8 cellular contexts compared by ENCODE assay signal in genomic region chr19:45423589-45424190, GRCh38. TPM values are rescaled to one million over a fixed set of nuclear protein-coding genes. Genes with fewer than 3 reads are reported as not detected.
DNase-seq lines count a peak whose midpoint lies in the region; ATAC-seq, FAIRE-seq and TF ChIP-seq lines count a peak whose summit lies in the region.

Gene ERCC1 (minus strand): TSS chr19:45423917. CDS start chr19:45423374, 543 bp downstream.

- H3K4me1 ChIP-seq in GM12878 (ENCODE audit: control insufficient read depth, insufficient read depth, low read length) (peaks cover 35% of the 10 kb centered on the region), sigmoid colon (peaks cover 0 to 41% (median 23%) of the 10 kb centered on the region in 4 donors)

- H3K36me3 ChIP-seq in GM12878 (ENCODE audit: control insufficient read depth in 2 of 2, insufficient read depth in 2 of 2, low read length in 1 of 2): no peaks in the 10 kb centered on the region
- H3K36me3 ChIP-seq in sigmoid colon: peaks cover 0 to 26% (median 4%) of the 10 kb centered on the region in 4 donors

- in situ Hi-C loops in GM12878 (cut with MboI): no loop called here

- H3K4me3 ChIP-seq in GM12878: peak within 1 kb of the TSS; percentile 82
- peak within 1 kb of the TSS; percentile 55 to 73 (median 61) for H3K4me3 ChIP-seq in sigmoid colon

- H3K9ac ChIP-seq in GM12878 (ENCODE audit: control insufficient read depth, insufficient read depth, low read length): peak within 1 kb of the TSS; percentile 80

- no peak for TF ChIP-seq RAD21 in GM12878 (IDR thresholded peaks at IDR 0.05; ENCODE audit: insufficient read depth, low read depth, low read length)

- FAIRE-seq in GM12878 (lab: Jason Lieb, UNC): peak; percentile 91

- H3K27ac ChIP-seq in GM12878 (ENCODE audit: control insufficient read depth, insufficient read depth): peak within 1 kb of the TSS; percentile 91
- H3K27ac ChIP-seq in sigmoid colon: peak within 1 kb of the TSS; percentile 80 to 92 (median 90)

- H3K9me3 ChIP-seq in GM12878 (replicated peaks; ENCODE audit: control insufficient read depth, insufficient read depth, low read length) (no peaks in the 10 kb centered on the region), sigmoid colon (no peaks in the 10 kb centered on the region)

- H3K79me2 ChIP-seq in GM12878 (ENCODE audit: control insufficient read depth, insufficient read depth, low read length): peaks cover 16% of the 10 kb centered on the region

- TF ChIP-seq POLR2A in GM12878 (IDR thresholded peaks at IDR 0.05; ENCODE audit: low read depth, low read length) (peak; percentile 93), sigmoid colon (IDR thresholded peaks at IDR 0.05) (peak; percentile 28 to 73)

- WGBS in GM12878 (ENCODE audit: insufficient coverage, insufficient replicate concordance, low lambda C conversion rate, missing lambda C conversion rate): under 1% methylated on average over 35 of the region's 37 CpGs
- 1% methylated on average over 37 of the region's 37 CpGs for WGBS in sigmoid colon, 2 donors

- peak within 1 kb of the TSS; percentile 88 for H2AFZ ChIP-seq in GM12878 (ENCODE audit: control insufficient read depth, low read depth, low read length)

- peaks cover 4 to 5% of the 10 kb centered on the region in 2 donors for H3K27me3 Mint-ChIP-seq in T-cell

- BruUV-seq in GM12878 (replicated peaks; lab: Mats Ljungman, UMichigan): TSS peak; percentile 97

- DNase-seq in NK-92 treated with Interleukin-12 subunit alpha and Interleukin-12 subunit beta, amount 100 ng/mL, for 24 hours (lab: John Stamatoyannopoulos, UW): peak; percentile 97
- no peak for DNase-seq in NK-92 (lab: John Stamatoyannopoulos, UW; ENCODE audit: unreplicated experiment)
- peak; percentile 80 for DNase-seq in NCI-H1436 treated with DMSO at 0.1 percent for 48 hours (lab: John Stamatoyannopoulos, UW)
- DNase-seq in T-cell: peak in 15 of 34 experiments; percentile 17 to 78 (median 61)
- DNase-seq in GM12878 (ENCODE audit: low read depth, low spot score): peak; percentile 89
- peak; percentile 94 for DNase-seq in iPS DF 19.7 (ENCODE audit: low read depth, low spot score)
- DNase-seq in sigmoid colon: peak; percentile 98

- no peak for TF ChIP-seq EP300 in GM12878 (IDR thresholded peaks at IDR 0.05; ENCODE audit: borderline replicate concordance in 1 of 2, control insufficient read depth in 1 of 2, low read depth in 2 of 2, low read length in 2 of 2)
- TF ChIP-seq EP300 in sigmoid colon (IDR thresholded peaks at IDR 0.05): no peak

- no peak for TF ChIP-seq CTCF in GM12878 (IDR thresholded peaks at IDR 0.05 in 2 of 3, conservative IDR thresholded peaks at IDR 0.05 in 1 of 3; ENCODE audit: control insufficient read depth in 2 of 3, extremely low read depth in 1 of 3, insufficient read depth in 1 of 3, low read depth in 3 of 3, low read length in 3 of 3)
- TF ChIP-seq CTCF in sigmoid colon (IDR thresholded peaks at IDR 0.05): no peak

- POLR2A ChIA-PET in T-cell (lab: Charles Lee) (no interaction called here), GM12878 (lab: Charles Lee) (interaction anchor here (0.6 to 2.4 kb wide), 10 partner anchors 15 to 57 kb away, joined by 3 to 16 read pairs (median 4); partner anchors contain the start of gene PPP1R13L)

- H3K4me3 Mint-ChIP-seq in T-cell: peak within 1 kb of the TSS; percentile 94 to 99 (median 94)

- CTCF ChIA-PET in T-cell (lab: Charles Lee) (interaction anchor here in 1 of 2 donors (1.2 kb wide), 1 partner anchor 71 kb away, joined by 3 read pairs; no protein-coding TSS in a partner anchor), GM12878 (lab: Yijun Ruan, JAX) (interaction anchor here (0.6 to 3.0 kb wide), 8 partner anchors 16 to 82 kb away, joined by 3 to 25 read pairs (median 4); no protein-coding TSS in a partner anchor)

- H4K20me1 ChIP-seq in GM12878 (ENCODE audit: control insufficient read depth, insufficient read depth): no peaks in the 10 kb centered on the region

- intact Hi-C loops in GM12878 (cut with micrococcal nuclease; ENCODE audit: unreplicated experiment) (no loop called here), sigmoid colon (cut with DNase I) (loop anchor here (2.0 to 10.0 kb wide), 2 partner anchors 17 to 271 kb away; partner anchors contain the start of genes POLR1G, QPCTL and SNRPD2)

- H3K27ac Mint-ChIP-seq in T-cell: peak within 1 kb of the TSS; percentile 93 to 94

- ATAC-seq in HG02852 (IDR thresholded peaks at IDR 0.05; ENCODE audit: unreplicated experiment): peak; percentile 59
- ATAC-seq in T-cell (replicated peaks in 1 of 4): peak; percentile 63 to 84 (median 77)
- ATAC-seq in GM12878: peak; percentile 83

- H3K4me2 ChIP-seq in GM12878 (ENCODE audit: control insufficient read depth, insufficient read depth): peak within 1 kb of the TSS; percentile 99

- peaks cover 9% of the 10 kb centered on the region for H3K36me3 Mint-ChIP-seq in T-cell

- SMC1A ChIA-PET in GM12878 (lab: Charles Lee; ENCODE audit: uncharacterized antibody, unreplicated experiment): interaction anchor here (0.6 to 3.7 kb wide), 2 partner anchors 55 to 346 kb away, joined by 3 to 18 read pairs; no protein-coding TSS in a partner anchor

- H3K27me3 ChIP-seq in GM12878 (replicated peaks in 1 of 2; ENCODE audit: control insufficient read depth in 2 of 2, insufficient read depth in 2 of 2, low read length in 1 of 2) (no peaks in the 10 kb centered on the region), sigmoid colon (no peaks in the 10 kb centered on the region)

- H3K9me3 Mint-ChIP-seq in T-cell: no peaks in the 10 kb centered on the region

- H3K4me1 Mint-ChIP-seq in T-cell: peaks cover 29 to 61% (median 51%) of the 10 kb centered on the region in 3 donors

- RAD21 ChIA-PET in GM12878 (lab: Charles Lee; ENCODE audit: unreplicated experiment): interaction anchor here (0.6 to 3.5 kb wide), 8 partner anchors 16 to 268 kb away, joined by 3 to 15 read pairs (median 4); partner anchors contain the start of genes PPP1R13L and QPCTL

TF ChIP-seq in GM12878, 131 proteins besides CTCF, POLR2A, EP300 and RAD21 (continues in another document):
- TF ChIP-seq CHD1 (IDR thresholded peaks at IDR 0.05; ENCODE audit: low read depth, low read length): 0 out of 2 replicates have a peak, but pooled peaks have one; percentile 62
- TF ChIP-seq IKZF2 (IDR thresholded peaks at IDR 0.05): no peak
- no peak for TF ChIP-seq IRF3 (IDR thresholded peaks at IDR 0.05)
- no peak for TF ChIP-seq ESRRA (IDR thresholded peaks at IDR 0.05; ENCODE audit: low read length)
- TF ChIP-seq MTA3 (IDR thresholded peaks at IDR 0.05; ENCODE audit: borderline replicate concordance, low read length): no peak
- TF ChIP-seq JUNB (IDR thresholded peaks at IDR 0.05): no peak
- peak; percentile 85 for TF ChIP-seq GABPA (IDR thresholded peaks at IDR 0.05; ENCODE audit: low read depth)

RNA-seq across cellular contexts. Expression of gene ERCC1, which starts in this region (rescaled TPM):
- total RNA-seq in T-cell: 10 to 100 TPM; 41.7 to 55.4 (median 51.6) TPM
- 59.3 and 59.4 TPM in 2 replicates for total RNA-seq in GM12878 (2013; cell fraction: nucleolus; rRNA removed)
- 74.7 and 82.6 TPM in 2 replicates for total RNA-seq in GM12878 (2014; rRNA removed)
- total RNA-seq in GM12878 (2014; rRNA removed; fragmentation: Illumina TruSeq; extraction: Trizol): 45.4 and 57.2 TPM in 2 replicates
- 70.1 and 75.3 TPM in 2 replicates for total RNA-seq in GM12878 (2021)
- 161 TPM for polyA plus RNA-seq in GM12878 (2011; ENCODE audit: low read depth)
- 36.8 and 65.0 TPM in 2 replicates for polyA plus RNA-seq in GM12878 (2011; rRNA removed)
- polyA plus RNA-seq in GM12878 (2011; cell fraction: cytosol; rRNA removed): 105 and 127 TPM in 2 replicates
- polyA plus RNA-seq in GM12878 (2011; cell fraction: nucleus; rRNA removed): 101 and 105 TPM in 2 replicates
- 49.9 and 53.1 TPM in 2 replicates for polyA plus RNA-seq in GM12878 (2012)
- 23.1 and 52.0 TPM in 2 replicates for polyA plus RNA-seq in GM12878 (2014; fragmentation: Illumina TruSeq; extraction: Trizol)
- polyA plus RNA-seq in GM12878 (2014; fragmentation: Nextera tagmentation; extraction: Ambion mirVana): 10 to 100 TPM; 14.7 to 36.8 TPM
- polyA plus RNA-seq in GM12878 (2014; rRNA removed): 104 and 113 TPM in 2 replicates
- 10 to 100 TPM; 54.2 to 66.8 TPM for polyA plus RNA-seq in GM12878 (2016; fragmentation: Nextera tagmentation; extraction: Ambion mirVana)
- 51.6 and 101 TPM in 2 replicates for polyA minus RNA-seq in GM12878 (2011; rRNA and poly(A)+ RNA removed)
- polyA minus RNA-seq in GM12878 (2011; cell fraction: cytosol; rRNA and poly(A)+ RNA removed): 45.3 and 49.4 TPM in 2 replicates
- 28.0 and 31.4 TPM in 2 replicates for polyA minus RNA-seq in GM12878 (2011; cell fraction: nucleus; rRNA and poly(A)+ RNA removed)
- total RNA-seq in sigmoid colon: 10 to 100 TPM; 41.8 to 67.0 (median 64.4) TPM
- 10 to 100 TPM; 27.3 to 31.8 (median 30.1) TPM for polyA plus RNA-seq in sigmoid colon
